Comparison of ENCODE assay signal across 7 cellular contexts in genomic region chr19:3369337-3370213, GRCh38. TPM values are rescaled to one million over a fixed set of nuclear protein-coding genes. Genes with fewer than 3 reads are reported as not detected.
DNase-seq lines count a peak whose midpoint lies in the region; ATAC-seq and TF ChIP-seq lines count a peak whose summit lies in the region.

No MANE protein-coding gene starts in this region.

- H3K9me3 ChIP-seq in SK-N-MC (ENCODE audit: low read depth, low read length) = no peaks in the 10 kb centered on the region

- peak; percentile 44 for TF ChIP-seq POLR2A in GM18505 (IDR thresholded peaks at IDR 0.05; ENCODE audit: borderline replicate concordance, extremely low read depth, insufficient read depth, insufficient read length)

- peak overlapping the region; percentile 95 for H3K9ac ChIP-seq in SK-N-MC (ENCODE audit: insufficient read length)

- H3K4me3 ChIP-seq in SK-N-MC (peak overlapping the region; percentile 93), fibroblast of the aortic adventitia (ENCODE audit: low read depth, low read length) (peak overlapping the region; percentile 78)

- ATAC-seq in GM18505 (IDR thresholded peaks at IDR 0.05; ENCODE audit: unreplicated experiment) (no peak), HG03571 (IDR thresholded peaks at IDR 0.05; ENCODE audit: unreplicated experiment) (no peak)

- peak; percentile 26 for TF ChIP-seq CTCF in fibroblast of the aortic adventitia (IDR thresholded peaks at IDR 0.05; ENCODE audit: insufficient read depth, low read length)

- peak overlapping the region; percentile 93 for H3K27ac ChIP-seq in SK-N-MC

- DNase-seq in SK-N-MC (ENCODE audit: low read depth, low spot score) = no peak
- DNase-seq in fibroblast of the aortic adventitia (ENCODE audit: low read depth) = no peak
- DNase-seq in nucleus accumbens (lab: John Stamatoyannopoulos, UW) = peak in 36 of 56 donors; percentile 6 to 77 (median 40)
- no peak for DNase-seq in 8988T
- no peak for DNase-seq in activated gamma-delta T cell treated with Interleukin-2 at 50 U/mL for 16 hours

- H3K36me3 ChIP-seq in SK-N-MC (ENCODE audit: insufficient read depth, low read length) = no peaks in the 10 kb centered on the region

RNA-seq across cellular contexts. Expression of gene NFIC, which starts 3.2 kb away (rescaled TPM):
- total RNA-seq in fibroblast of the aortic adventitia (ENCODE audit: low replicate concordance) = 79.5 and 83.2 TPM in 2 replicates

Comparison
In these comparisons a context has a peak if more than half of its experiments do, and no peak if none do; other contexts are left out.
1. DNase-seq: peak in nucleus accumbens (36 of 56); none in SK-N-MC (single experiment), fibroblast of the aortic adventitia (single experiment), 8988T (single experiment) and activated gamma-delta T cell treated with Interleukin-2 at 50 U/mL for 16 hours (single experiment).